In genomic region chr15:21656114-21656746, GRCh38 we compare ENCODE assay signal across 8 cellular contexts.
DNase-seq lines count a peak whose midpoint lies in the region; ATAC-seq lines count a peak whose summit lies in the region.
"Not testable (repeated sequence)": the region's sequence is repeated elsewhere in the genome, so short reads cannot be mapped to it uniquely, and the experiment has no call there.

No MANE protein-coding gene starts in this region.

- peak; percentile 33 for ATAC-seq in GM18498 (IDR thresholded peaks at IDR 0.05; ENCODE audit: unreplicated experiment)
- ATAC-seq in GM19035 (IDR thresholded peaks at IDR 0.05; ENCODE audit: unreplicated experiment): peak; percentile 16
- ATAC-seq in GM21423 (IDR thresholded peaks at IDR 0.05; ENCODE audit: unreplicated experiment): peak; percentile 44
- ATAC-seq in HG02852 (IDR thresholded peaks at IDR 0.05; ENCODE audit: unreplicated experiment): peak; percentile 19
- ATAC-seq in HG03342 (IDR thresholded peaks at IDR 0.05; ENCODE audit: unreplicated experiment): peak; percentile 30
- peak; percentile 50 to 53 for ATAC-seq in activated CD4-positive, CD25-positive, alpha-beta regulatory T cell treated with anti-CD3 and anti-CD28 coated beads, Interleukin-2, amount 50 U/mL, for 24 hours
- ATAC-seq in activated naive CD4-positive, alpha-beta T cell treated with anti-CD3 and anti-CD28 coated beads, Interleukin-2, amount 50 U/mL, for 72 hours: peak; percentile 57 to 64
- ATAC-seq in stimulated activated effector memory CD8-positive, alpha-beta T cell treated with anti-CD3 and anti-CD28 coated beads, Interleukin-12 subunit alpha, Interleukin-12 subunit beta, amount 100 ng/mL, for 72 hours: peak; percentile 62

- not testable (repeated sequence) for DNase-seq in activated naive CD4-positive, alpha-beta T cell treated with anti-CD3 and anti-CD28 coated beads, Interleukin-2, amount 50 U/mL, for 72 hours (ENCODE audit: low spot score in 2 of 2); stimulated activated effector memory CD8-positive, alpha-beta T cell treated with anti-CD3 and anti-CD28 coated beads, Interleukin-12 subunit alpha, Interleukin-12 subunit beta, amount 100 ng/mL, for 72 hours (ENCODE audit: low spot score in 2 of 2)

- H3K4me3 Mint-ChIP-seq in stimulated activated effector memory CD8-positive, alpha-beta T cell treated with anti-CD3 and anti-CD28 coated beads, Interleukin-12 subunit alpha, Interleukin-12 subunit beta, amount 100 ng/mL, for 72 hours: not testable (repeated sequence)

- not testable (repeated sequence) for H3K4me1 Mint-ChIP-seq in stimulated activated effector memory CD8-positive, alpha-beta T cell treated with anti-CD3 and anti-CD28 coated beads, Interleukin-12 subunit alpha, Interleukin-12 subunit beta, amount 100 ng/mL, for 72 hours

- not testable (repeated sequence) for H3K36me3 Mint-ChIP-seq in activated naive CD4-positive, alpha-beta T cell treated with anti-CD3 and anti-CD28 coated beads, Interleukin-2, amount 50 U/mL, for 72 hours; stimulated activated effector memory CD8-positive, alpha-beta T cell treated with anti-CD3 and anti-CD28 coated beads, Interleukin-12 subunit alpha, Interleukin-12 subunit beta, amount 100 ng/mL, for 72 hours

- not testable (repeated sequence) for H3K9me3 Mint-ChIP-seq in activated naive CD4-positive, alpha-beta T cell treated with anti-CD3 and anti-CD28 coated beads, Interleukin-2, amount 50 U/mL, for 72 hours; stimulated activated effector memory CD8-positive, alpha-beta T cell treated with anti-CD3 and anti-CD28 coated beads, Interleukin-12 subunit alpha, Interleukin-12 subunit beta, amount 100 ng/mL, for 72 hours

- H3K27ac Mint-ChIP-seq in activated naive CD4-positive, alpha-beta T cell treated with anti-CD3 and anti-CD28 coated beads, Interleukin-2, amount 50 U/mL, for 72 hours; stimulated activated effector memory CD8-positive, alpha-beta T cell treated with anti-CD3 and anti-CD28 coated beads, Interleukin-12 subunit alpha, Interleukin-12 subunit beta, amount 100 ng/mL, for 72 hours: not testable (repeated sequence)
